1 cellular context compared by ENCODE assay signal in genomic region chr11:61295596-61295926, GRCh38.
TF ChIP-seq lines count a peak whose summit lies in the region.

No MANE protein-coding gene starts in this region.

TF ChIP-seq in SK-N-SH, 30 proteins besides CTCF, POLR2A, EP300 and RAD21:
- TF ChIP-seq REST (IDR thresholded peaks at IDR 0.05; ENCODE audit: low read depth, low read length), result no peak
- TF ChIP-seq USF2 (IDR thresholded peaks at IDR 0.05; ENCODE audit: borderline replicate concordance, low read depth, low read length), result no peak
- TF ChIP-seq USF1 (IDR thresholded peaks at IDR 0.05; ENCODE audit: borderline replicate concordance, low read depth), result no peak
- TF ChIP-seq RXRA (IDR thresholded peaks at IDR 0.05; ENCODE audit: borderline replicate concordance, low read depth), result no peak
- no peak for TF ChIP-seq SMC3 (IDR thresholded peaks at IDR 0.05; ENCODE audit: low read depth, low read length)
- TF ChIP-seq TCF12 (IDR thresholded peaks at IDR 0.05), result no peak
- no peak for TF ChIP-seq CHD2 (IDR thresholded peaks at IDR 0.05; ENCODE audit: low read length, partially characterized antibody)
- no peak for TF ChIP-seq GATA2 (CRISPR knock-in tag; IDR thresholded peaks at IDR 0.05)
- no peak for TF ChIP-seq TEAD4 (IDR thresholded peaks at IDR 0.05; ENCODE audit: borderline replicate concordance, insufficient read depth)
- TF ChIP-seq ELF1 (IDR thresholded peaks at IDR 0.05), result no peak
- no peak for TF ChIP-seq JUND (IDR thresholded peaks at IDR 0.05)
- no peak for TF ChIP-seq PBX3 (IDR thresholded peaks at IDR 0.05)
- no peak for TF ChIP-seq TAF1 (IDR thresholded peaks at IDR 0.05; ENCODE audit: borderline replicate concordance, low read depth, low read length)
- TF ChIP-seq EZH2phosphoT487 (IDR thresholded peaks at IDR 0.05; ENCODE audit: borderline replicate concordance, low read depth), result no peak
